ENCODE assay signal across 20 cellular contexts in genomic region chr1:221344693-221345092, GRCh38.
DNase-seq lines count a peak whose midpoint lies in the region; TF ChIP-seq lines count a peak whose summit lies in the region.
"Had no signal": no experiment of that assay in that cellular context is flagged by ENCODE, and none has a peak within 500 bp of the region (broad histone marks: within the 10 kb centered on the region; RNA-seq: fewer than 3 reads in every experiment).

No MANE protein-coding gene starts in this region.

- no peaks in the 10 kb centered on the region; the same call in 1 of the 2 replicates for H3K9me2 ChIP-seq in GM23248 (ENCODE audit: insufficient read depth)

- in situ Hi-C loops in GM23248 (cut with MboI) = no loop called here

- H3K79me2 ChIP-seq in GM23248 (ENCODE audit: insufficient read depth) = no peaks in the 10 kb centered on the region
- H3K79me2 ChIP-seq: parathyroid adenoma had no signal

- H3K27me3 ChIP-seq in GM23248 (replicated peaks; ENCODE audit: insufficient read depth) = no peaks in the 10 kb centered on the region
- H3K27me3 ChIP-seq: left lung had no signal

- 50 to 63% methylated on average over 1 of the region's 1 CpG for WGBS in GM23248 (ENCODE audit: low coverage in 1 of 2, low lambda C conversion rate in 2 of 2, missing lambda C conversion rate in 2 of 2), 2 experiments

- TF ChIP-seq CTCF in RWPE1 (conservative IDR thresholded peaks at IDR 0.05; ENCODE audit: low read depth) (no peak), fibroblast of mammary gland (conservative IDR thresholded peaks at IDR 0.05; ENCODE audit: control insufficient read depth, insufficient read depth, low read depth, low read length) (no peak)

- no peaks in the 10 kb centered on the region for H4K20me1 ChIP-seq in GM23248 (ENCODE audit: insufficient read depth)

- no peaks in the 10 kb centered on the region for H3K36me3 ChIP-seq in GM23248 (ENCODE audit: low read depth)
- H3K36me3 ChIP-seq: BE2C, left lung, thoracic aorta had no signal

- H3K27ac ChIP-seq in GM23248 (no peak overlapping the region), RWPE1 (no peak overlapping the region)
- H3K27ac ChIP-seq: left lung, parathyroid adenoma, thoracic aorta had no signal

- H3K4me1 ChIP-seq in GM23248 (ENCODE audit: insufficient read depth) = no peaks in the 10 kb centered on the region
- H3K4me1 ChIP-seq: BE2C, left lung, parathyroid adenoma had no signal

- H3K4me3 ChIP-seq in GM23248 (no peak overlapping the region), fibroblast of mammary gland (ENCODE audit: control insufficient read depth, low read depth, low read length) (no peak overlapping the region)
- H3K4me3 ChIP-seq: left lung, thoracic aorta had no signal

- CTCF ChIA-PET in RWPE1 (lab: Yijun Ruan, JAX) = interaction anchor here (0.6 kb wide), 2 partner anchors 511 to 1942 kb away, joined by 3 to 4 read pairs; no protein-coding TSS in a partner anchor

- no peaks in the 10 kb centered on the region for H3F3A ChIP-seq in GM23248 (ENCODE audit: insufficient read depth)

- H2AFZ ChIP-seq in GM23248 = no peak overlapping the region
- H2AFZ ChIP-seq: parathyroid adenoma had no signal

- no peak overlapping the region for H3K9ac ChIP-seq in GM23248
- H3K9ac ChIP-seq: parathyroid adenoma had no signal

- POLR2A ChIA-PET in RWPE1 (lab: Yijun Ruan, JAX; ENCODE audit: low non-redundant PET) = no interaction called here

- H3K9me3 ChIP-seq in GM23248 (ENCODE audit: low read depth) = no peaks in the 10 kb centered on the region
- H3K9me3 ChIP-seq: BE2C, left lung, thoracic aorta had no signal

- H3K4me2 ChIP-seq in GM23248 (ENCODE audit: unreplicated experiment) = no peak overlapping the region

- DNase-seq in GM23248 (peak; percentile 43), RWPE1 (ENCODE audit: low spot score) (peak; percentile 35), fibroblast of mammary gland (ENCODE audit: low read depth) (peak; percentile 82), stromal cell of bone marrow (ENCODE audit: low read depth) (peak; percentile 59), NCI-H1048 (lab: John Stamatoyannopoulos, UW) (no peak), SK-N-DZ (ENCODE audit: low spot score) (no peak), midbrain (lab: John Stamatoyannopoulos, UW) (no peak)
- DNase-seq: activated B cell treated with CpG ODN at 0.5 μM for 24 hours; activated CD4-positive, alpha-beta T cell treated with anti-CD3 and anti-CD28 coated beads, Interleukin-2, amount 50 U/mL, for 48 hours; activated gamma-delta T cell treated with Interleukin-2 at 50 U/mL for 16 hours; amniotic stem cell; BE2C; caudate nucleus; head of caudate nucleus; left lung; NCI-H1694; NCI-H2171 treated with DMSO at 0.1 percent for 48 hours; stimulated activated CD4-positive, alpha-beta T cell treated with anti-CD3 and anti-CD28 coated beads, Interleukin-1b, Interleukin-23, amount 100 ng/mL, for 48 hours had no signal

Comparison
In these comparisons a context has a peak if more than half of its experiments do, and no peak if none do; other contexts are left out.
1. DNase-seq: peak in GM23248 (single experiment), RWPE1 (single experiment), fibroblast of mammary gland (single experiment) and stromal cell of bone marrow (single experiment); none in NCI-H1048 (single experiment), SK-N-DZ (single experiment) and midbrain (single experiment).